ENCODE assay signal across 19 cellular contexts in the genomic region with DNA sequence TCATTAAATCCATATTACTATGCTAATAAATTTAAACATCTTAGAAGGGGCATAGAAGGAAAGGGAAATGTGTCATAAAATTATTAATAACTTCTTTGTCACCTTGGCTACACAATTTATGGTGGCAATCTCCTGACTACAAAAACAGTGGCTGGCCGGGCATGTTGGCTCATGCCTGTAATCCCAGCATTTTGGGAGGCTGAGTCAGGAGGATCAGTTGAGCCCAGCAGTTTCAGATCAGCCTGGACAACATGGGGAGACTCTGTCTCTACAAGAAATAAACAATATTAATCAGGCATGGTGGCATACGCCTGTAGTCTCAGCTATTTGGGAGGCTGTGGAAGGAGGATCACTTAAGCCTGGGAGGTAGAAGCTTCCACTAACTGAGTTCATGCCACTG.
"Had no signal": no experiment of that assay in that cellular context is flagged by ENCODE, and none has a peak within 500 bp of the region (broad histone marks: within the 10 kb centered on the region; RNA-seq: fewer than 3 reads in every experiment).

No MANE protein-coding gene starts in this region.

- H3K9me3 Mint-ChIP-seq: activated CD4-positive, alpha-beta T cell treated with anti-CD3 and anti-CD28 coated beads, Interleukin-2, amount 10 ng/mL, durations not matched to agents 7 days and 5 days; activated naive CD4-positive, alpha-beta T cell treated with anti-CD3 and anti-CD28 coated beads, Interleukin-2, amount 10 ng/mL, durations not matched to agents 7 days and 5 days; central memory CD8-positive, alpha-beta T cell; dendritic cell treated with granulocyte-macrophage colony-stimulating factor and Interleukin-4, amounts not matched to agents 40 ng/mL and 50 ng/mL, for 4 days; natural killer cell treated with Interleukin-12 subunit alpha and Interleukin-12 subunit beta and Interleukin-15 and Interleukin-18, amount 100 ng/mL, for 72 hours had no signal

- H3K27ac Mint-ChIP-seq: activated CD4-positive, alpha-beta T cell treated with anti-CD3 and anti-CD28 coated beads, Interleukin-2, amount 10 ng/mL, durations not matched to agents 7 days and 5 days; activated naive CD4-positive, alpha-beta T cell treated with anti-CD3 and anti-CD28 coated beads, Interleukin-2, amount 10 ng/mL, durations not matched to agents 7 days and 5 days; activated T-helper 17 cell treated with anti-CD3 and anti-CD28 coated beads, Interleukin-2, amount 50 U/mL, for 72 hours; dendritic cell treated with granulocyte-macrophage colony-stimulating factor and Interleukin-4, amounts not matched to agents 40 ng/mL and 50 ng/mL, for 4 days; effector memory CD8-positive, alpha-beta T cell; immature natural killer cell; natural killer cell treated with Interleukin-12 subunit alpha and Interleukin-12 subunit beta and Interleukin-15 and Interleukin-18, amount 100 ng/mL, for 72 hours; stimulated activated naive CD8-positive, alpha-beta T cell treated with anti-CD3 and anti-CD28 coated beads, Interleukin-15, Interleukin-2, amounts not matched to agents 100 ng/mL and 50 ng/mL, for 24 hours; T-helper 17 cell had no signal

- H3K4me3 ChIP-seq: lung, sigmoid colon, testis had no signal

- H3K36me3 Mint-ChIP-seq: activated naive CD4-positive, alpha-beta T cell treated with anti-CD3 and anti-CD28 coated beads, Interleukin-2, amount 10 ng/mL, durations not matched to agents 7 days and 5 days; immature natural killer cell; natural killer cell treated with Interleukin-12 subunit alpha and Interleukin-12 subunit beta and Interleukin-15 and Interleukin-18, amount 100 ng/mL, for 72 hours had no signal

- DNase-seq: activated CD4-positive, alpha-beta T cell treated with anti-CD3 and anti-CD28 coated beads, Interleukin-2, amount 10 ng/mL, durations not matched to agents 7 days and 5 days; activated CD4-positive, CD25-positive, alpha-beta regulatory T cell; activated CD8-positive, alpha-beta memory T cell treated with anti-CD3 and anti-CD28 coated beads for 24 hours; activated naive CD4-positive, alpha-beta T cell treated with anti-CD3 and anti-CD28 coated beads, Interleukin-2, amount 10 ng/mL, durations not matched to agents 7 days and 5 days; effector memory CD8-positive, alpha-beta T cell; erythroblast; immature natural killer cell; left cardiac atrium; sigmoid colon; stimulated activated CD4-positive, alpha-beta T cell treated with anti-CD3 and anti-CD28 coated beads, Interleukin-2, amount 100 ng/mL, for 48 hours; stimulated activated CD8-positive, alpha-beta memory T cell treated with anti-CD3 and anti-CD28 coated beads, Interleukin-4, amount 100 ng/mL, for 48 hours; T-helper 17 cell; testis had no signal

- H3K4me1 ChIP-seq: testis had no signal

- H3K4me1 Mint-ChIP-seq: activated CD4-positive, alpha-beta T cell treated with anti-CD3 and anti-CD28 coated beads, Interleukin-2, amount 10 ng/mL, durations not matched to agents 7 days and 5 days; activated naive CD4-positive, alpha-beta T cell treated with anti-CD3 and anti-CD28 coated beads, Interleukin-2, amount 10 ng/mL, durations not matched to agents 7 days and 5 days; activated T-helper 17 cell treated with anti-CD3 and anti-CD28 coated beads, Interleukin-2, amount 50 U/mL, for 72 hours; central memory CD8-positive, alpha-beta T cell; immature natural killer cell; T-helper 17 cell had no signal

- H3K36me3 ChIP-seq: sigmoid colon had no signal

- H3K27me3 ChIP-seq: sigmoid colon, testis had no signal

- H3K9me3 ChIP-seq: sigmoid colon, testis had no signal

- H3K27ac ChIP-seq: sigmoid colon, testis had no signal

- H3K4me3 Mint-ChIP-seq: activated CD4-positive, alpha-beta T cell treated with anti-CD3 and anti-CD28 coated beads, Interleukin-2, amount 10 ng/mL, durations not matched to agents 7 days and 5 days; activated naive CD4-positive, alpha-beta T cell treated with anti-CD3 and anti-CD28 coated beads, Interleukin-2, amount 10 ng/mL, durations not matched to agents 7 days and 5 days; activated T-helper 17 cell treated with anti-CD3 and anti-CD28 coated beads, Interleukin-2, amount 50 U/mL, for 72 hours; central memory CD8-positive, alpha-beta T cell; dendritic cell treated with granulocyte-macrophage colony-stimulating factor and Interleukin-4, amounts not matched to agents 40 ng/mL and 50 ng/mL, for 4 days; effector memory CD8-positive, alpha-beta T cell; immature natural killer cell; natural killer cell treated with Interleukin-12 subunit alpha and Interleukin-12 subunit beta and Interleukin-15 and Interleukin-18, amount 100 ng/mL, for 72 hours; stimulated activated naive CD8-positive, alpha-beta T cell treated with anti-CD3 and anti-CD28 coated beads, Interleukin-15, Interleukin-2, amounts not matched to agents 100 ng/mL and 50 ng/mL, for 24 hours; T-helper 17 cell had no signal
